ENCODE assay signal across 2 cellular contexts in genomic region chr21:29523646-29524045, GRCh38.
TF ChIP-seq lines count a peak whose summit lies in the region.

No MANE protein-coding gene starts in this region.

TF ChIP-seq in liver, 16 proteins besides CTCF, POLR2A, EP300 and RAD21 (continued from another document):
- TF ChIP-seq REST (IDR thresholded peaks at IDR 0.05), result no peak
- no peak for TF ChIP-seq NR2F2 (IDR thresholded peaks at IDR 0.05)
- no peak for TF ChIP-seq ATF3 (IDR thresholded peaks at IDR 0.05)
- TF ChIP-seq FOXA2 (IDR thresholded peaks at IDR 0.05), result no peak
- TF ChIP-seq SP1 (IDR thresholded peaks at IDR 0.05), result peak; percentile 19
- no peak for TF ChIP-seq EGR1 (IDR thresholded peaks at IDR 0.05; ENCODE audit: low read depth in 2 of 2)
- no peak for TF ChIP-seq YY1 (IDR thresholded peaks at IDR 0.05)
- peak; percentile 66 to 69 for TF ChIP-seq HNF4A (conservative IDR thresholded peaks at IDR 0.05)
- no peak for TF ChIP-seq GABPA (IDR thresholded peaks at IDR 0.05 in 1 of 2, conservative IDR thresholded peaks at IDR 0.05 in 1 of 2)
- no peak for TF ChIP-seq ZBTB33 (IDR thresholded peaks at IDR 0.05)
- TF ChIP-seq TAF1 (conservative IDR thresholded peaks at IDR 0.05), result no peak
- TF ChIP-seq FOXA1 (IDR thresholded peaks at IDR 0.05), result no peak
- peak in 1 of 2 donors; percentile 13 for TF ChIP-seq JUND (IDR thresholded peaks at IDR 0.05)

TF ChIP-seq in HepG2, 621 proteins besides CTCF, POLR2A, EP300 and RAD21 (continued from another document):
- no peak for TF ChIP-seq ATF1 (CRISPR knock-in tag; IDR thresholded peaks at IDR 0.05)
- no peak for TF ChIP-seq ASH2L (IDR thresholded peaks at IDR 0.05; ENCODE audit: insufficient read length, low read depth, low read length)
- TF ChIP-seq BCL3 (CRISPR knock-in tag; IDR thresholded peaks at IDR 0.05), result no peak
- TF ChIP-seq E2F1 (CRISPR knock-in tag; IDR thresholded peaks at IDR 0.05), result no peak
- no peak for TF ChIP-seq TCF7L2 (IDR thresholded peaks at IDR 0.05; ENCODE audit: low read depth, low read length)
- no peak for TF ChIP-seq PLRG1 (conservative IDR thresholded peaks at IDR 0.05)
- no peak for TF ChIP-seq ZZZ3 (CRISPR knock-in tag; IDR thresholded peaks at IDR 0.05; ENCODE audit: borderline replicate concordance)
- no peak for TF ChIP-seq CEBPZ (IDR thresholded peaks at IDR 0.05; ENCODE audit: low read length)
- no peak for TF ChIP-seq CEBPG (CRISPR knock-in tag; IDR thresholded peaks at IDR 0.05)
